ENCODE assay signal across 8 cellular contexts in the genomic region with DNA sequence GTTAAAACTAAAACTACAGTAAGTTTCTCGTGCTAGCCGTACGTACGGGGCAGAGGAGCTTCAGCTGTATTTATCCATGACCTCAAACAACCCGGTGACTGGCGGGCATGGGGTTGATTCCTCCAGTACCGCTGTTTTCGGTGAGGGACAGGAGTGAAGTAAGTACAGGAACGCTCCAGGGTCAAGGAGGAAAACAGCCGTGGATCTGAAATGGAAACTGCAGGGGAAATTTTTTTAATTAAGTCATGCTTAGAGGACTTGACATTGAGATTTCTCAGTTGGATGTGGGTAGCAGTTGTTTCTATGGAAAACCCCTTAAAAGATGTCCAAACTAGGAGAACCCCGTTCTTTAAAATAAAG. TPM values are rescaled to one million over a fixed set of nuclear protein-coding genes. Genes with fewer than 3 reads are reported as not detected.
DNase-seq lines count a peak whose midpoint lies in the region; ATAC-seq and TF ChIP-seq lines count a peak whose summit lies in the region.

No MANE protein-coding gene starts in this region.

- H3K9me3 ChIP-seq in Panc1 (ENCODE audit: control insufficient read depth, insufficient read depth, low read depth, low read length) (no peaks in the 10 kb centered on the region), endodermal cell (ENCODE audit: control insufficient read depth, low read length) (no peaks in the 10 kb centered on the region)

- H3K4me1 Mint-ChIP-seq in endodermal cell = peaks cover 30% of the 10 kb centered on the region
- H3K4me1 Mint-ChIP-seq in natural killer cell treated with Interleukin-12 subunit alpha and Interleukin-12 subunit beta and Interleukin-15 and Interleukin-18, amount 100 ng/mL, for 72 hours (ENCODE audit: low read depth in 2 of 2) = peaks cover 51 to 55% of the 10 kb centered on the region in 2 donors

- H3K4me3 Mint-ChIP-seq in endodermal cell = peak overlapping the region; percentile 77
- peak overlapping the region; percentile 90 for H3K4me3 Mint-ChIP-seq in natural killer cell treated with Interleukin-12 subunit alpha and Interleukin-12 subunit beta and Interleukin-15 and Interleukin-18, amount 100 ng/mL, for 72 hours

- ATAC-seq in GM21529 (IDR thresholded peaks at IDR 0.05; ENCODE audit: unreplicated experiment) = peak; percentile 4
- ATAC-seq in Panc1 = no peak
- ATAC-seq in natural killer cell treated with Interleukin-12 subunit alpha and Interleukin-12 subunit beta and Interleukin-15 and Interleukin-18, amount 100 ng/mL, for 72 hours = peak; percentile 2 to 67
- no peak for ATAC-seq in HG02970 (IDR thresholded peaks at IDR 0.05; ENCODE audit: low FRiP score, unreplicated experiment)

- peaks cover 3% of the 10 kb centered on the region for H3K36me3 ChIP-seq in Panc1 (ENCODE audit: control insufficient read depth, insufficient read depth, low read length)
- H3K36me3 ChIP-seq in endodermal cell (ENCODE audit: control insufficient read depth, insufficient read depth, low read length) = no peaks in the 10 kb centered on the region

- WGBS in endodermal cell (ENCODE audit: insufficient coverage in 1 of 2, insufficient read length in 1 of 2), 2 experiments = 4 to 8% methylated on average over 7 to 11 of the region's 11 CpGs

- H3K27ac ChIP-seq in Panc1 (ENCODE audit: low read length) (peak overlapping the region; percentile 86), endodermal cell (ENCODE audit: low read depth, low read length) (no peak overlapping the region)

- H3K27me3 Mint-ChIP-seq in endodermal cell (ENCODE audit: insufficient read depth) = peaks cover 12% of the 10 kb centered on the region
- peaks cover 0 to 7% of the 10 kb centered on the region in 2 donors for H3K27me3 Mint-ChIP-seq in natural killer cell treated with Interleukin-12 subunit alpha and Interleukin-12 subunit beta and Interleukin-15 and Interleukin-18, amount 100 ng/mL, for 72 hours

- peaks cover 19% of the 10 kb centered on the region for H3K4me1 ChIP-seq in Panc1 (ENCODE audit: control insufficient read depth, insufficient read depth, low read length)
- H3K4me1 ChIP-seq in endodermal cell (ENCODE audit: control insufficient read depth, insufficient read depth, low read length) = no peaks in the 10 kb centered on the region

- in situ Hi-C loops in Panc1 (cut with HindIII; ENCODE audit: low pct_unique_long_range_greater_than_20kb, low sequenced_read_pairs) = no loop called here

- H3K36me3 Mint-ChIP-seq in endodermal cell (ENCODE audit: low read depth) = peaks cover 8% of the 10 kb centered on the region
- peaks cover 11% of the 10 kb centered on the region for H3K36me3 Mint-ChIP-seq in natural killer cell treated with Interleukin-12 subunit alpha and Interleukin-12 subunit beta and Interleukin-15 and Interleukin-18, amount 100 ng/mL, for 72 hours

- H3K27me3 ChIP-seq in Panc1 (ENCODE audit: control insufficient read depth, insufficient read depth, low read length) (no peaks in the 10 kb centered on the region), endodermal cell (ENCODE audit: control insufficient read depth, insufficient read depth, low read length, poor library complexity, severe bottlenecking) (peaks cover 7% of the 10 kb centered on the region)

- DNase-seq in Panc1 (ENCODE audit: low read depth, low spot score) (no peak), endodermal cell (no peak), inferior parietal cortex (ENCODE audit: extremely low spot score) (no peak), HK-2 (ENCODE audit: unreplicated experiment) (no peak)
- DNase-seq in natural killer cell treated with Interleukin-12 subunit alpha and Interleukin-12 subunit beta and Interleukin-15 and Interleukin-18, amount 100 ng/mL, for 72 hours (ENCODE audit: low spot score) = no peak
- no peak for DNase-seq in effector CD8-positive, alpha-beta T cell (lab: John Stamatoyannopoulos, UW)

- BruUV-seq in Panc1 (replicated peaks; lab: Mats Ljungman, UMichigan) = no TSS peak

- no peak for TF ChIP-seq CTCF in Panc1 (IDR thresholded peaks at IDR 0.05)
- no peak for TF ChIP-seq CTCF in endodermal cell (conservative IDR thresholded peaks at IDR 0.05)

- peak overlapping the region; percentile 76 to 83 for H3K4me3 ChIP-seq in Panc1 (ENCODE audit: low read depth in 2 of 2, low read length in 2 of 2)
- peak overlapping the region; percentile 86 for H3K4me3 ChIP-seq in endodermal cell (ENCODE audit: low read length)

- H3K9me3 Mint-ChIP-seq in endodermal cell = no peaks in the 10 kb centered on the region
- H3K9me3 Mint-ChIP-seq in natural killer cell treated with Interleukin-12 subunit alpha and Interleukin-12 subunit beta and Interleukin-15 and Interleukin-18, amount 100 ng/mL, for 72 hours = no peaks in the 10 kb centered on the region

- intact Hi-C loops in Panc1 (cut with micrococcal nuclease; ENCODE audit: unreplicated experiment) = no loop called here

- peak overlapping the region; percentile 67 for H3K27ac Mint-ChIP-seq in endodermal cell
- peak overlapping the region; percentile 71 to 94 for H3K27ac Mint-ChIP-seq in natural killer cell treated with Interleukin-12 subunit alpha and Interleukin-12 subunit beta and Interleukin-15 and Interleukin-18, amount 100 ng/mL, for 72 hours

- peak overlapping the region; percentile 53 for H3K9ac ChIP-seq in endodermal cell (ENCODE audit: extremely low read depth, low read length, poor library complexity, severe bottlenecking)

- POLR2A ChIA-PET in Panc1 (lab: Charles Lee) = no interaction called here

- CTCF ChIA-PET in Panc1 (lab: Charles Lee) = interaction anchor here (0.6 kb wide), 1 partner anchor 21 kb away, joined by 5 read pairs; no protein-coding TSS in a partner anchor

RNA-seq across cellular contexts. Expression of gene RAB12, which starts 1.2 kb away (rescaled TPM):
- total RNA-seq in Panc1 (2021; ENCODE audit: unreplicated experiment) (35.7 TPM), endodermal cell (10 to 100 TPM; 22.0 to 27.0 TPM)
- 24.3 TPM for polyA plus RNA-seq in Panc1 (2012; ENCODE audit: insufficient read length)
- polyA plus RNA-seq in endodermal cell (2013, experiment 1 of 2) = 26.2 TPM
- 26.1 TPM for polyA plus RNA-seq in endodermal cell (2013, experiment 2 of 2)
- total RNA-seq in natural killer cell treated with Interleukin-12 subunit alpha and Interleukin-12 subunit beta and Interleukin-15 and Interleukin-18, amount 100 ng/mL, for 72 hours = 10 to 100 TPM; 19.1 to 33.0 TPM

Comparison
In these comparisons a context has a peak if more than half of its experiments do, and no peak if none do; other contexts are left out.
1. ATAC-seq: peak in GM21529 (single experiment) and natural killer cell treated with Interleukin-12 subunit alpha and Interleukin-12 subunit beta and Interleukin-15 and Interleukin-18, amount 100 ng/mL, for 72 hours (2 of 2); none in Panc1 (single experiment) and HG02970 (single experiment).